8 cellular contexts compared by ENCODE assay signal in genomic region chr1:1001631-1002300, GRCh38. TPM values are rescaled to one million over a fixed set of nuclear protein-coding genes. Genes with fewer than 3 reads are reported as not detected.
DNase-seq lines count a peak whose midpoint lies in the region; ATAC-seq, FAIRE-seq and TF ChIP-seq lines count a peak whose summit lies in the region.

No MANE protein-coding gene starts in this region.

- no peak for DNase-seq in GM06990 (ENCODE audit: extremely low read depth, insufficient read length)
- peak; percentile 80 for DNase-seq in LoVo (ENCODE audit: low spot score)
- peak; percentile 84 for DNase-seq in activated CD4-positive, alpha-beta T cell treated with anti-CD3 and anti-CD28 coated beads for 36 hours
- DNase-seq in colonic mucosa = peak; percentile 85
- peak; percentile 62 for DNase-seq in HepG2 (ENCODE audit: low spot score)
- DNase-seq in stimulated activated CD4-positive, alpha-beta T cell treated with anti-CD3 and anti-CD28 coated beads, Interleukin-4, amount 100 ng/mL, for 48 hours (ENCODE audit: low read depth in 2 of 2) = peak; percentile 61 to 72
- no peak for DNase-seq in Karpas-422
- no peak for DNase-seq in NCI-H1092 treated with DMSO at 0.1 percent for 48 hours (lab: John Stamatoyannopoulos, UW)

- H3K4me3 ChIP-seq in GM06990 (replicated peaks; ENCODE audit: low read depth, low read length) (no peak overlapping the region), colonic mucosa (peak overlapping the region; percentile 54), HepG2 (replicated peaks in 1 of 3; ENCODE audit: insufficient read depth in 1 of 3, low read depth in 2 of 3, low read length in 3 of 3) (peak overlapping the region; percentile 63 to 78 (median 78)), Karpas-422 (ENCODE audit: low read length) (no peak overlapping the region)

- intact Hi-C loops in activated CD4-positive, alpha-beta T cell treated with anti-CD3 and anti-CD28 coated beads for 36 hours (cut with DNase I, micrococcal nuclease) = loop anchor here in 1 of 2 experiments (1.0 kb wide), 1 partner anchor 42 kb away; the partner anchor contains the start of gene NOC2L
- intact Hi-C loops in colonic mucosa (cut with DNase I) (no loop called here), HepG2 (cut with micrococcal nuclease; ENCODE audit: unreplicated experiment) (loop anchor here (10.0 kb wide), 1 partner anchor 233 kb away; the partner anchor contains the start of genes B3GALT6 and SDF4)

- H3K27me3 ChIP-seq in GM06990 (replicated peaks; ENCODE audit: control insufficient read depth, insufficient read depth, low read length) (peaks cover 3% of the 10 kb centered on the region), colonic mucosa (peaks cover 14% of the 10 kb centered on the region), HepG2 (ENCODE audit: control insufficient read depth in 1 of 2, insufficient read depth in 2 of 2, low read length in 2 of 2) (no peaks in the 10 kb centered on the region), Karpas-422 (ENCODE audit: low read length) (no peaks in the 10 kb centered on the region)

- H3K27me3 Mint-ChIP-seq in activated CD4-positive, alpha-beta T cell treated with anti-CD3 and anti-CD28 coated beads for 36 hours = peaks cover 21% of the 10 kb centered on the region

- FAIRE-seq in HepG2 (lab: Jason Lieb, UNC) = no peak

- peak overlapping the region; percentile 32 for H3K4me3 Mint-ChIP-seq in activated CD4-positive, alpha-beta T cell treated with anti-CD3 and anti-CD28 coated beads for 36 hours

- peak overlapping the region; percentile 91 for H3K27ac ChIP-seq in colonic mucosa
- H3K27ac ChIP-seq in HepG2 (ENCODE audit: extremely low read length, insufficient read depth, low read length) = peak overlapping the region; percentile 97
- no peak overlapping the region for H3K27ac ChIP-seq in Karpas-422 (ENCODE audit: low read length)

- H3K79me2 ChIP-seq in HepG2 (ENCODE audit: insufficient read depth, low read length) (peaks cover 15% of the 10 kb centered on the region), Karpas-422 (ENCODE audit: low read length) (no peaks in the 10 kb centered on the region)

- H3K36me3 Mint-ChIP-seq in activated CD4-positive, alpha-beta T cell treated with anti-CD3 and anti-CD28 coated beads for 36 hours (ENCODE audit: low read depth) = peaks cover 1% of the 10 kb centered on the region

- H2AFZ ChIP-seq in HepG2 (ENCODE audit: low read length) (no peak overlapping the region), Karpas-422 (ENCODE audit: low read length) (no peak overlapping the region)

- TF ChIP-seq POLR2A in HepG2 (IDR thresholded peaks at IDR 0.05; ENCODE audit: insufficient read depth in 1 of 2, low read depth in 2 of 2, low read length in 2 of 2) = peak in 1 of 2 experiments; percentile 66; a peak in 2 of 4 replicates

- peak; percentile 66 for ATAC-seq in activated CD4-positive, alpha-beta T cell treated with anti-CD3 and anti-CD28 coated beads for 36 hours
- ATAC-seq in HepG2 = peak; percentile 27

- no peak overlapping the region for H3K27ac Mint-ChIP-seq in activated CD4-positive, alpha-beta T cell treated with anti-CD3 and anti-CD28 coated beads for 36 hours

- H3K9me3 ChIP-seq in colonic mucosa = no peaks in the 10 kb centered on the region
- H3K9me3 ChIP-seq in HepG2 (ENCODE audit: low read length) = no peaks in the 10 kb centered on the region
- H3K9me3 ChIP-seq in Karpas-422 (ENCODE audit: low read length) = no peaks in the 10 kb centered on the region

- CTCF ChIA-PET in activated CD4-positive, alpha-beta T cell treated with anti-CD3 and anti-CD28 coated beads for 36 hours (lab: Charles Lee) = interaction anchor here (0.6 to 3.1 kb wide), 14 partner anchors 9 to 304 kb away, joined by 3 to 20 read pairs (median 4); partner anchors contain the start of gene ISG15
- CTCF ChIA-PET in HepG2 (lab: Yijun Ruan, JAX; ENCODE audit: low intra/inter-chr PET ratio, low total read pairs) = interaction anchor here (1.9 kb wide), 1 partner anchor 17 kb away, joined by 5 read pairs; no protein-coding TSS in a partner anchor

- peak overlapping the region; percentile 92 for H3K4me2 ChIP-seq in HepG2 (ENCODE audit: low read depth, low read length)
- no peak overlapping the region for H3K4me2 ChIP-seq in Karpas-422 (ENCODE audit: low read depth, low read length, poor library complexity, severe bottlenecking)

- H3K4me1 Mint-ChIP-seq in activated CD4-positive, alpha-beta T cell treated with anti-CD3 and anti-CD28 coated beads for 36 hours = peaks cover 15% of the 10 kb centered on the region

- H3K4me1 ChIP-seq in colonic mucosa (peaks cover 21% of the 10 kb centered on the region), HepG2 (ENCODE audit: insufficient read depth, low read length) (peaks cover 63% of the 10 kb centered on the region), Karpas-422 (ENCODE audit: low read length) (no peaks in the 10 kb centered on the region)

- no TSS peak for BruUV-seq in HepG2 (replicated peaks; lab: Mats Ljungman, UMichigan)

- peak; percentile 73 for TF ChIP-seq CTCF in GM06990 (IDR thresholded peaks at IDR 0.05; ENCODE audit: insufficient read depth, low read length, poor library complexity, severe bottlenecking)
- peak; percentile 95 for TF ChIP-seq CTCF in colonic mucosa (IDR thresholded peaks at IDR 0.05)
- TF ChIP-seq CTCF in HepG2 (CRISPR knock-in tag; IDR thresholded peaks at IDR 0.05) = peak; percentile 85

- H3K36me3 ChIP-seq in GM06990 (ENCODE audit: control insufficient read depth, insufficient read depth, low read length) = no peaks in the 10 kb centered on the region; the same call in 1 of the 2 replicates
- no peaks in the 10 kb centered on the region for H3K36me3 ChIP-seq in colonic mucosa
- no peaks in the 10 kb centered on the region for H3K36me3 ChIP-seq in HepG2 (replicated peaks in 1 of 2; ENCODE audit: control insufficient read depth in 1 of 2, insufficient read depth in 2 of 2, low read length in 2 of 2)
- H3K36me3 ChIP-seq in Karpas-422 (ENCODE audit: insufficient read depth, low read length) = no peaks in the 10 kb centered on the region

- H4K20me1 ChIP-seq in HepG2 (ENCODE audit: insufficient read depth, low read length) (peaks cover 4% of the 10 kb centered on the region; the same call in 1 of the 2 replicates), Karpas-422 (ENCODE audit: insufficient read depth, low read depth, low read length) (no peaks in the 10 kb centered on the region)

- no peaks in the 10 kb centered on the region for H3K9me2 ChIP-seq in Karpas-422 (replicated peaks; ENCODE audit: insufficient read depth, low read length)

- TF ChIP-seq EP300 in HepG2 (IDR thresholded peaks at IDR 0.05; ENCODE audit: low read depth in 2 of 2, low read length in 2 of 2) (no peak), HepG2 (CRISPR knock-in tag; IDR thresholded peaks at IDR 0.05; ENCODE audit: borderline replicate concordance) (no peak)

- POLR2A ChIA-PET in activated CD4-positive, alpha-beta T cell treated with anti-CD3 and anti-CD28 coated beads for 36 hours (lab: Charles Lee) = no interaction called here
- POLR2A ChIA-PET in HepG2 (lab: Yijun Ruan, JAX) = interaction anchor here (0.8 to 1.9 kb wide), 7 partner anchors 12 to 272 kb away, joined by 3 to 9 read pairs (median 3); partner anchors contain the start of genes AGRN, ISG15, NOC2L and UBE2J2

- H3K9ac ChIP-seq in colonic mucosa (ENCODE audit: low read depth in 2 of 2, low read length in 2 of 2) (peak overlapping the region; percentile 46 to 73), HepG2 (ENCODE audit: insufficient read depth, low read depth, low read length) (peak overlapping the region; percentile 97), Karpas-422 (ENCODE audit: low read length) (no peak overlapping the region)

- H3K9me3 Mint-ChIP-seq in activated CD4-positive, alpha-beta T cell treated with anti-CD3 and anti-CD28 coated beads for 36 hours (ENCODE audit: low read depth) = no peaks in the 10 kb centered on the region

- in situ Hi-C loops in HepG2 (cut with HindIII; ENCODE audit: extremely low pct_ligation_motif_present, low pct_unique_long_range_greater_than_20kb) = no loop called here

- 38% methylated on average over 8 of the region's 64 CpGs for WGBS in HepG2 (ENCODE audit: low lambda C conversion rate)

- TF ChIP-seq RAD21 in HepG2 (CRISPR knock-in tag; IDR thresholded peaks at IDR 0.05) = peak; percentile 72

RNA-seq across cellular contexts. Expression of gene HES4, which starts 1.9 kb away (rescaled TPM):
- 1 to 10 TPM; 3.5 to 4.2 TPM for total RNA-seq in activated CD4-positive, alpha-beta T cell treated with anti-CD3 and anti-CD28 coated beads for 36 hours
- total RNA-seq in colonic mucosa (10 to 100 TPM; 30.5 to 47.3 TPM), HepG2 (2016; rRNA removed; fragmentation: Illumina TruSeq; extraction: Trizol) (4.4 and 8.8 TPM in 2 replicates)
- total RNA-seq in HepG2 (2016; cell fraction: cytosol; rRNA removed; fragmentation: Illumina TruSeq; extraction: Trizol; ENCODE audit: low read depth) = 16.5 and 25.5 TPM in 2 replicates
- 3.4 and 7.9 TPM in 2 replicates for total RNA-seq in HepG2 (2016; cell fraction: insoluble cytoplasmic fraction; rRNA removed; fragmentation: Illumina TruSeq; extraction: Trizol)
- 13.5 and 18.3 TPM in 2 replicates for total RNA-seq in HepG2 (2016; cell fraction: membrane; rRNA removed; fragmentation: Illumina TruSeq; extraction: Trizol)
- total RNA-seq in HepG2 (2016; cell fraction: nucleus; rRNA removed; fragmentation: Illumina TruSeq; extraction: Trizol) = 6.5 and 8.0 TPM in 2 replicates
- polyA plus RNA-seq in HepG2 (2011; rRNA removed) = 10.6 and 17.6 TPM in 2 replicates
- 11.6 and 28.6 TPM in 2 replicates for polyA plus RNA-seq in HepG2 (2011; cell fraction: cytosol; rRNA removed)
- 190 and 210 TPM in 2 replicates for polyA plus RNA-seq in HepG2 (2011; cell fraction: nucleus; rRNA removed)
- 4.3 and 7.0 TPM in 2 replicates for polyA plus RNA-seq in HepG2 (2012)
- polyA plus RNA-seq in HepG2 (2016; cell fraction: cytosol; fragmentation: Illumina TruSeq; extraction: Trizol; ENCODE audit: low read depth) = 17.0 and 22.1 TPM in 2 replicates
- polyA plus RNA-seq in HepG2 (2016; cell fraction: insoluble cytoplasmic fraction; fragmentation: Illumina TruSeq; extraction: Trizol; ENCODE audit: low read depth) = 4.5 and 6.0 TPM in 2 replicates
- polyA plus RNA-seq in HepG2 (2016; cell fraction: membrane; fragmentation: Illumina TruSeq; extraction: Trizol; ENCODE audit: low read depth) = 10.6 and 11.4 TPM in 2 replicates
- polyA plus RNA-seq in HepG2 (2016; cell fraction: nucleus; fragmentation: Illumina TruSeq; extraction: Trizol; ENCODE audit: insufficient read depth, low read depth) = 16.1 and 18.4 TPM in 2 replicates
- polyA minus RNA-seq in HepG2 (2011; rRNA and poly(A)+ RNA removed; ENCODE audit: low replicate concordance) = 2.2 and 6.1 TPM in 2 replicates
- 6.4 and 8.5 TPM in 2 replicates for polyA minus RNA-seq in HepG2 (2011; cell fraction: cytosol; rRNA and poly(A)+ RNA removed)
- 4.6 and 8.9 TPM in 2 replicates for polyA minus RNA-seq in HepG2 (2011; cell fraction: nucleus; rRNA and poly(A)+ RNA removed)
- not detected in 2 replicates for total RNA-seq in Karpas-422 (2014; rRNA removed; shearing (Covaris generic); ENCODE audit: low replicate concordance)

RNA-seq across cellular contexts. Expression of gene ISG15, which starts 11.5 kb away (rescaled TPM):
- 10 to 100 TPM; 30.5 to 51.7 TPM for total RNA-seq in activated CD4-positive, alpha-beta T cell treated with anti-CD3 and anti-CD28 coated beads for 36 hours
- total RNA-seq in colonic mucosa = 10 to 100 TPM; 21.9 to 25.2 TPM
- total RNA-seq in HepG2 (2016; rRNA removed; fragmentation: Illumina TruSeq; extraction: Trizol) = 54.9 and 68.4 TPM in 2 replicates
- total RNA-seq in HepG2 (2016; cell fraction: cytosol; rRNA removed; fragmentation: Illumina TruSeq; extraction: Trizol; ENCODE audit: low read depth) = 17.4 and 19.2 TPM in 2 replicates
- total RNA-seq in HepG2 (2016; cell fraction: insoluble cytoplasmic fraction; rRNA removed; fragmentation: Illumina TruSeq; extraction: Trizol) = 52.2 and 77.4 TPM in 2 replicates
- 17.7 and 18.1 TPM in 2 replicates for total RNA-seq in HepG2 (2016; cell fraction: membrane; rRNA removed; fragmentation: Illumina TruSeq; extraction: Trizol)
- 18.3 and 23.3 TPM in 2 replicates for total RNA-seq in HepG2 (2016; cell fraction: nucleus; rRNA removed; fragmentation: Illumina TruSeq; extraction: Trizol)
- 42.1 and 63.7 TPM in 2 replicates for polyA plus RNA-seq in HepG2 (2011; rRNA removed)
- polyA plus RNA-seq in HepG2 (2011; cell fraction: cytosol; rRNA removed) = 49.9 and 81.6 TPM in 2 replicates
- 24.5 and 32.4 TPM in 2 replicates for polyA plus RNA-seq in HepG2 (2011; cell fraction: nucleus; rRNA removed)
- polyA plus RNA-seq in HepG2 (2012) = 19.4 and 39.7 TPM in 2 replicates
- polyA plus RNA-seq in HepG2 (2016; cell fraction: cytosol; fragmentation: Illumina TruSeq; extraction: Trizol; ENCODE audit: low read depth) = 13.7 and 17.3 TPM in 2 replicates
- 47.3 and 49.3 TPM in 2 replicates for polyA plus RNA-seq in HepG2 (2016; cell fraction: insoluble cytoplasmic fraction; fragmentation: Illumina TruSeq; extraction: Trizol; ENCODE audit: low read depth)
- polyA plus RNA-seq in HepG2 (2016; cell fraction: membrane; fragmentation: Illumina TruSeq; extraction: Trizol; ENCODE audit: low read depth) = 10.1 and 12.3 TPM in 2 replicates
- polyA plus RNA-seq in HepG2 (2016; cell fraction: nucleus; fragmentation: Illumina TruSeq; extraction: Trizol; ENCODE audit: insufficient read depth, low read depth) = 22.7 and 27.6 TPM in 2 replicates
- 24.2 and 34.4 TPM in 2 replicates for polyA minus RNA-seq in HepG2 (2011; rRNA and poly(A)+ RNA removed; ENCODE audit: low replicate concordance)
- polyA minus RNA-seq in HepG2 (2011; cell fraction: cytosol; rRNA and poly(A)+ RNA removed) = 11.4 and 13.3 TPM in 2 replicates
- polyA minus RNA-seq in HepG2 (2011; cell fraction: nucleus; rRNA and poly(A)+ RNA removed) = 2.1 and 5.1 TPM in 2 replicates
- 102 and 127 TPM in 2 replicates for total RNA-seq in Karpas-422 (2014; rRNA removed; shearing (Covaris generic); ENCODE audit: low replicate concordance)

RNA-seq across cellular contexts. Expression of gene AGRN, which starts 18.2 kb away (rescaled TPM):
- 10 to 100 TPM; 22.7 to 24.4 TPM for total RNA-seq in activated CD4-positive, alpha-beta T cell treated with anti-CD3 and anti-CD28 coated beads for 36 hours
- total RNA-seq in colonic mucosa (100 to 1,000 TPM in 1 of 2 donors, 10 to 100 TPM in 1; 68.1 to 106 TPM), HepG2 (2016; rRNA removed; fragmentation: Illumina TruSeq; extraction: Trizol) (7.3 and 29.8 TPM in 2 replicates)
- total RNA-seq in HepG2 (2016; cell fraction: cytosol; rRNA removed; fragmentation: Illumina TruSeq; extraction: Trizol; ENCODE audit: low read depth) = 2.7 and 2.9 TPM in 2 replicates
- total RNA-seq in HepG2 (2016; cell fraction: insoluble cytoplasmic fraction; rRNA removed; fragmentation: Illumina TruSeq; extraction: Trizol) = 5.9 and 28.3 TPM in 2 replicates
- 4.9 and 5.0 TPM in 2 replicates for total RNA-seq in HepG2 (2016; cell fraction: membrane; rRNA removed; fragmentation: Illumina TruSeq; extraction: Trizol)
- total RNA-seq in HepG2 (2016; cell fraction: nucleus; rRNA removed; fragmentation: Illumina TruSeq; extraction: Trizol) = 36.4 and 50.3 TPM in 2 replicates
- 65.2 and 82.7 TPM in 2 replicates for polyA plus RNA-seq in HepG2 (2011; rRNA removed)
- polyA plus RNA-seq in HepG2 (2011; cell fraction: cytosol; rRNA removed) = 37.7 and 58.0 TPM in 2 replicates
- 667 and 906 TPM in 2 replicates for polyA plus RNA-seq in HepG2 (2011; cell fraction: nucleus; rRNA removed)
- polyA plus RNA-seq in HepG2 (2012) = 77.8 and 101 TPM in 2 replicates
- polyA plus RNA-seq in HepG2 (2016; cell fraction: cytosol; fragmentation: Illumina TruSeq; extraction: Trizol; ENCODE audit: low read depth) = 1.4 and 1.5 TPM in 2 replicates
- polyA plus RNA-seq in HepG2 (2016; cell fraction: insoluble cytoplasmic fraction; fragmentation: Illumina TruSeq; extraction: Trizol; ENCODE audit: low read depth) = 10.7 and 15.5 TPM in 2 replicates
- polyA plus RNA-seq in HepG2 (2016; cell fraction: membrane; fragmentation: Illumina TruSeq; extraction: Trizol; ENCODE audit: low read depth) = 3.2 and 3.6 TPM in 2 replicates
- polyA plus RNA-seq in HepG2 (2016; cell fraction: nucleus; fragmentation: Illumina TruSeq; extraction: Trizol; ENCODE audit: insufficient read depth, low read depth) = 125 and 134 TPM in 2 replicates
- polyA minus RNA-seq in HepG2 (2011; rRNA and poly(A)+ RNA removed; ENCODE audit: low replicate concordance) = 23.8 and 86.8 TPM in 2 replicates
- polyA minus RNA-seq in HepG2 (2011; cell fraction: cytosol; rRNA and poly(A)+ RNA removed) = 41.3 and 50.7 TPM in 2 replicates
- polyA minus RNA-seq in HepG2 (2011; cell fraction: nucleus; rRNA and poly(A)+ RNA removed) = 80.3 and 86.4 TPM in 2 replicates
- 2.4 and 8.4 TPM in 2 replicates for total RNA-seq in Karpas-422 (2014; rRNA removed; shearing (Covaris generic); ENCODE audit: low replicate concordance)

RNA-seq across cellular contexts. Expression of gene PERM1, which starts 19.9 kb away (rescaled TPM):
- not detected for total RNA-seq in activated CD4-positive, alpha-beta T cell treated with anti-CD3 and anti-CD28 coated beads for 36 hours
- total RNA-seq in colonic mucosa (not detected), HepG2 (2016; rRNA removed; fragmentation: Illumina TruSeq; extraction: Trizol) (0.04 TPM in 1 of 2 replicates, not detected in the other)
- not detected in 2 replicates for total RNA-seq in HepG2 (2016; cell fraction: cytosol; rRNA removed; fragmentation: Illumina TruSeq; extraction: Trizol; ENCODE audit: low read depth)
- not detected in 2 replicates for total RNA-seq in HepG2 (2016; cell fraction: insoluble cytoplasmic fraction; rRNA removed; fragmentation: Illumina TruSeq; extraction: Trizol)
- not detected in 2 replicates for total RNA-seq in HepG2 (2016; cell fraction: membrane; rRNA removed; fragmentation: Illumina TruSeq; extraction: Trizol)
- total RNA-seq in HepG2 (2016; cell fraction: nucleus; rRNA removed; fragmentation: Illumina TruSeq; extraction: Trizol) = not detected in 2 replicates
- 0.29 and 0.38 TPM in 2 replicates for polyA plus RNA-seq in HepG2 (2011; rRNA removed)
- polyA plus RNA-seq in HepG2 (2011; cell fraction: cytosol; rRNA removed) = 0.17 and 0.32 TPM in 2 replicates
- polyA plus RNA-seq in HepG2 (2011; cell fraction: nucleus; rRNA removed) = 2.3 and 2.6 TPM in 2 replicates
- polyA plus RNA-seq in HepG2 (2012) = 0.44 TPM in 2 replicates
- not detected in 2 replicates for polyA plus RNA-seq in HepG2 (2016; cell fraction: cytosol; fragmentation: Illumina TruSeq; extraction: Trizol; ENCODE audit: low read depth)
- not detected in 2 replicates for polyA plus RNA-seq in HepG2 (2016; cell fraction: insoluble cytoplasmic fraction; fragmentation: Illumina TruSeq; extraction: Trizol; ENCODE audit: low read depth)
- polyA plus RNA-seq in HepG2 (2016; cell fraction: membrane; fragmentation: Illumina TruSeq; extraction: Trizol; ENCODE audit: low read depth) = not detected in 2 replicates
- polyA plus RNA-seq in HepG2 (2016; cell fraction: nucleus; fragmentation: Illumina TruSeq; extraction: Trizol; ENCODE audit: insufficient read depth, low read depth) = not detected in 2 replicates
- polyA minus RNA-seq in HepG2 (2011; rRNA and poly(A)+ RNA removed; ENCODE audit: low replicate concordance) = 0.09 and 2.7 TPM in 2 replicates
- polyA minus RNA-seq in HepG2 (2011; cell fraction: cytosol; rRNA and poly(A)+ RNA removed) = 0.44 and 0.59 TPM in 2 replicates
- 0.99 and 1.2 TPM in 2 replicates for polyA minus RNA-seq in HepG2 (2011; cell fraction: nucleus; rRNA and poly(A)+ RNA removed)
- not detected in 2 replicates for total RNA-seq in Karpas-422 (2014; rRNA removed; shearing (Covaris generic); ENCODE audit: low replicate concordance)

RNA-seq across cellular contexts. Expression of gene PLEKHN1, which starts 35.5 kb away (rescaled TPM):
- total RNA-seq in activated CD4-positive, alpha-beta T cell treated with anti-CD3 and anti-CD28 coated beads for 36 hours = 1 to 10 TPM; 1.1 to 1.4 TPM
- total RNA-seq in colonic mucosa (under 1 TPM; 0.61 to 0.64 TPM), HepG2 (2016; rRNA removed; fragmentation: Illumina TruSeq; extraction: Trizol) (0.21 and 0.42 TPM in 2 replicates)
- total RNA-seq in HepG2 (2016; cell fraction: cytosol; rRNA removed; fragmentation: Illumina TruSeq; extraction: Trizol; ENCODE audit: low read depth) = not detected in 2 replicates
- total RNA-seq in HepG2 (2016; cell fraction: insoluble cytoplasmic fraction; rRNA removed; fragmentation: Illumina TruSeq; extraction: Trizol) = 0.31 and 0.48 TPM in 2 replicates
- 0.15 and 0.17 TPM in 2 replicates for total RNA-seq in HepG2 (2016; cell fraction: membrane; rRNA removed; fragmentation: Illumina TruSeq; extraction: Trizol)
- total RNA-seq in HepG2 (2016; cell fraction: nucleus; rRNA removed; fragmentation: Illumina TruSeq; extraction: Trizol) = 0.59 and 0.63 TPM in 2 replicates
- 0.58 and 0.59 TPM in 2 replicates for polyA plus RNA-seq in HepG2 (2011; rRNA removed)
- 0.13 and 0.23 TPM in 2 replicates for polyA plus RNA-seq in HepG2 (2011; cell fraction: cytosol; rRNA removed)
- 13.2 and 15.5 TPM in 2 replicates for polyA plus RNA-seq in HepG2 (2011; cell fraction: nucleus; rRNA removed)
- polyA plus RNA-seq in HepG2 (2012) = 0.51 and 0.55 TPM in 2 replicates
- 0.05 and 0.09 TPM in 2 replicates for polyA plus RNA-seq in HepG2 (2016; cell fraction: cytosol; fragmentation: Illumina TruSeq; extraction: Trizol; ENCODE audit: low read depth)
- 0.29 and 0.48 TPM in 2 replicates for polyA plus RNA-seq in HepG2 (2016; cell fraction: insoluble cytoplasmic fraction; fragmentation: Illumina TruSeq; extraction: Trizol; ENCODE audit: low read depth)
- 0.13 and 0.29 TPM in 2 replicates for polyA plus RNA-seq in HepG2 (2016; cell fraction: membrane; fragmentation: Illumina TruSeq; extraction: Trizol; ENCODE audit: low read depth)
- polyA plus RNA-seq in HepG2 (2016; cell fraction: nucleus; fragmentation: Illumina TruSeq; extraction: Trizol; ENCODE audit: insufficient read depth, low read depth) = 2.6 and 2.7 TPM in 2 replicates
- 0.26 and 0.54 TPM in 2 replicates for polyA minus RNA-seq in HepG2 (2011; rRNA and poly(A)+ RNA removed; ENCODE audit: low replicate concordance)
- 0.53 TPM in 1 of 2 replicates, not detected in the other for polyA minus RNA-seq in HepG2 (2011; cell fraction: cytosol; rRNA and poly(A)+ RNA removed)
- 1.8 and 1.9 TPM in 2 replicates for polyA minus RNA-seq in HepG2 (2011; cell fraction: nucleus; rRNA and poly(A)+ RNA removed)
- total RNA-seq in Karpas-422 (2014; rRNA removed; shearing (Covaris generic); ENCODE audit: low replicate concordance) = 0.72 TPM in 1 of 2 replicates, not detected in the other

Comparison
In these comparisons a context has a peak if more than half of its experiments do, and no peak if none do; other contexts are left out.
1. DNase-seq: peak in LoVo (single experiment), activated CD4-positive, alpha-beta T cell treated with anti-CD3 and anti-CD28 coated beads for 36 hours (single experiment), colonic mucosa (single experiment), HepG2 (single experiment) and stimulated activated CD4-positive, alpha-beta T cell treated with anti-CD3 and anti-CD28 coated beads, Interleukin-4, amount 100 ng/mL, for 48 hours (2 of 2); none in GM06990 (single experiment), Karpas-422 (single experiment) and NCI-H1092 treated with DMSO at 0.1 percent for 48 hours (single experiment).
2. H3K4me3 ChIP-seq: peak in colonic mucosa (single experiment) and HepG2 (3 of 3); none in GM06990 (single experiment) and Karpas-422 (single experiment).
3. Peak in every context shown above with its lines, with median percentiles within 50 percentile points of each other: CTCF ChIP-seq.